In genomic region chrX:136268051-136269048, GRCh38 we compare ENCODE assay signal across 8 cellular contexts. TPM values are rescaled to one million over a fixed set of nuclear protein-coding genes. Genes with fewer than 3 reads are reported as not detected.
DNase-seq lines count a peak whose midpoint lies in the region; ATAC-seq and TF ChIP-seq lines count a peak whose summit lies in the region.

No MANE protein-coding gene starts in this region.

- no peaks in the 10 kb centered on the region for H3K9me3 Mint-ChIP-seq in memory B cell

- no peak overlapping the region for H3K4me3 Mint-ChIP-seq in memory B cell

- peaks cover 5% of the 10 kb centered on the region for H3K4me1 Mint-ChIP-seq in memory B cell

- peak; percentile 86 for TF ChIP-seq CTCF in VCaP (conservative IDR thresholded peaks at IDR 0.05)

- H3K36me3 Mint-ChIP-seq in memory B cell: no peaks in the 10 kb centered on the region

- ATAC-seq in GM21381 (IDR thresholded peaks at IDR 0.05; ENCODE audit: unreplicated experiment): peak; percentile 73
- ATAC-seq in memory B cell (ENCODE audit: low read depth): peak; percentile 57
- no peak for ATAC-seq in GM18520 (IDR thresholded peaks at IDR 0.05; ENCODE audit: unreplicated experiment)

- H3K27ac Mint-ChIP-seq in memory B cell: no peak overlapping the region

- no peak overlapping the region for H3K27ac ChIP-seq in VCaP
- H3K27ac ChIP-seq in substantia nigra (ENCODE audit: low read depth, low read length, poor library complexity, severe bottlenecking): no peak overlapping the region

- peak; percentile 48 for DNase-seq in DMS 273 treated with DMSO at 0.1 percent for 48 hours (lab: John Stamatoyannopoulos, UW)
- peak; percentile 57 for DNase-seq in NAMALWA (ENCODE audit: low spot score)
- DNase-seq in cerebellum (ENCODE audit: low spot score): peak; percentile 31
- DNase-seq in memory B cell (ENCODE audit: low spot score in 2 of 2): peak; percentile 18 to 44
- peak in 27 of 49 donors; percentile 0 to 25 (median 7) for DNase-seq in substantia nigra (lab: John Stamatoyannopoulos, UW)

- H3K27me3 Mint-ChIP-seq in memory B cell: no peaks in the 10 kb centered on the region

RNA-seq across cellular contexts. Expression of gene MAP7D3, which starts 17.1 kb away (rescaled TPM):
- 4.7 TPM for total RNA-seq in cerebellum

RNA-seq across cellular contexts. Expression of gene ADGRG4, which starts 32.4 kb away (rescaled TPM):
- total RNA-seq in cerebellum: not detected

Comparison
In these comparisons a context has a peak if more than half of its experiments do, and no peak if none do; other contexts are left out.
1. DNase-seq: peak in every context shown above with its lines; median percentile 57 in NAMALWA; 48 in DMS 273 treated with DMSO at 0.1 percent for 48 hours; 31 in cerebellum; 31 in memory B cell; 7 in substantia nigra.